10 cellular contexts compared by ENCODE assay signal in the genomic region with DNA sequence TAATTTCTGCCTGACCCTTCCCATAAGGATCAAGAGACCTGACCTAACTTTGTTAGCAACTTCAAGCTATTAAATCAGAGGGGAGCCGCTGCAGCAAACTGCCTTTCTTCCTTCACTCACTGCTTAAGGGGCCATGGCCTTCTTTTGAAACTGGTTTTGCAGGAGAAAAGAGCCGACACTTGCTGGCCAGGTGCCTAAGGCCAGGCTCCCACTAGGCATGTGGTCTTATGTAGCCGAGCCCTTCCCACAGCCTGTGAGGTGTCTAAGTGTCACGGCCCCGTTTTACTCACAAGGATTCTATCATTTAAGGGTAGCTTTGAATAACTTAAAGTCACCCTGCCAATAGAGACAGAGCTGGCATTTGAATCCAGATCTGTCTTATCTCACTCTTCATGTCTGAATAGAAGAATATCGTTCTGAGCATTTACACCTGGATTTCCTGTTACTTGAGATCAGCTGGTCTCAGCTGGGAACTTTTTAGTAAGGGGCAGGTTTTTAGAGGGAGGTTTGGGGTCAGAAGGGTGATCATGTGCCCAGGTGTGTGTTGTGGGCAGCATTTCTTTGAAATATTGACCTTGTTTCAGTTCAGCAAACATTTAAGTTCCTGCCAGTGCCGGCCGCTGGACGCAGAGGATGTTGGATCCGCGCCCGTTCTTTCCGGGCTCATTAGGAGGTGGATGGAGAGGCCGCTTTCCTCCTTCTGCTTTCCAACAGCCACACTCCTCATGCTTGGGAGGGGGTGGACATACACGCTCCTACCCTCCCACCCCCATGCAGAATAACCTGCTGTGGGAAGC.
A peak's percentile ranks its signal among the peaks of the same experiment; 100 is the strongest.
DNase-seq lines count a peak whose midpoint lies in the region; ATAC-seq and TF ChIP-seq lines count a peak whose summit lies in the region.
"Had no signal": no experiment of that assay in that cellular context is flagged by ENCODE, and none has a peak within 500 bp of the region (broad histone marks: within the 10 kb centered on the region; RNA-seq: fewer than 3 reads in every experiment).

No MANE protein-coding gene starts in this region.

- CTCF ChIA-PET in GM10248 (lab: Yijun Ruan, JAX) = interaction anchor here (1.2 to 2.2 kb wide), 5 partner anchors 10 to 150 kb away, joined by 3 to 11 read pairs (median 8); no protein-coding TSS in a partner anchor

- ATAC-seq in left lobe of liver (peak; percentile 69), HG02938 (IDR thresholded peaks at IDR 0.05; ENCODE audit: unreplicated experiment) (no peak)
- ATAC-seq: K562 had no signal

- no peak for TF ChIP-seq CTCF in astrocyte of the cerebellum (IDR thresholded peaks at IDR 0.05; ENCODE audit: low read depth, low read length, missing control alignments)
- TF ChIP-seq CTCF in testis (IDR thresholded peaks at IDR 0.05) = no peak
- TF ChIP-seq CTCF in GM10248 (IDR thresholded peaks at IDR 0.05; ENCODE audit: control extremely low read depth, extremely low read depth, low read depth, missing control alignments) = no peak

- in situ Hi-C loops in astrocyte of the cerebellum (cut with HindIII; ENCODE audit: low sequenced_read_pairs) = no loop called here

- POLR2A ChIA-PET in GM10248 (lab: Yijun Ruan, JAX) = no interaction called here

- no peaks in the 10 kb centered on the region for H3K9me3 ChIP-seq in testis

- intact Hi-C loops in testis (cut with DNase I; ENCODE audit: low total_unique reads) = no loop called here

- no peaks in the 10 kb centered on the region for H3K36me3 ChIP-seq in testis (ENCODE audit: low read depth, missing control alignments)

- WGBS in testis, 2 donors = 30 to 41% methylated on average over 15 of the region's 15 CpGs

- H3K4me1 ChIP-seq in testis = peaks cover 9% of the 10 kb centered on the region

- DNase-seq in NCI-H2029 (lab: John Stamatoyannopoulos, UW) = peak; percentile 72
- peak; percentile 36 for DNase-seq in astrocyte of the cerebellum (ENCODE audit: low read depth)
- peak; percentile 94 for DNase-seq in left lobe of liver (ENCODE audit: low spot score)
- peak; percentile 76 for DNase-seq in testis
- no peak for DNase-seq in retina
- DNase-seq in GM10248 (ENCODE audit: extremely low spot score) = no peak
- DNase-seq: activated CD4-positive, alpha-beta T cell treated with anti-CD3 and anti-CD28 coated beads for 48 hours; naive B cell had no signal

- H3K27ac ChIP-seq in testis = peak overlapping the region in 1 of 2 donors; percentile 15

- no peaks in the 10 kb centered on the region for H3K27me3 ChIP-seq in testis

- H3K4me3 ChIP-seq in astrocyte of the cerebellum (ENCODE audit: low read depth, low read length) = no peak overlapping the region
- H3K4me3 ChIP-seq in testis = no peak overlapping the region
- H3K4me3 ChIP-seq: K562 had no signal

- TF ChIP-seq POLR2A in testis (IDR thresholded peaks at IDR 0.05) = no peak

Comparison
In these comparisons a context has a peak if more than half of its experiments do, and no peak if none do; other contexts are left out.
1. DNase-seq: peak in NCI-H2029 (single experiment), astrocyte of the cerebellum (single experiment), left lobe of liver (single experiment) and testis (single experiment); none in retina (single experiment) and GM10248 (single experiment).